9 cellular contexts compared by ENCODE assay signal in the genomic region with DNA sequence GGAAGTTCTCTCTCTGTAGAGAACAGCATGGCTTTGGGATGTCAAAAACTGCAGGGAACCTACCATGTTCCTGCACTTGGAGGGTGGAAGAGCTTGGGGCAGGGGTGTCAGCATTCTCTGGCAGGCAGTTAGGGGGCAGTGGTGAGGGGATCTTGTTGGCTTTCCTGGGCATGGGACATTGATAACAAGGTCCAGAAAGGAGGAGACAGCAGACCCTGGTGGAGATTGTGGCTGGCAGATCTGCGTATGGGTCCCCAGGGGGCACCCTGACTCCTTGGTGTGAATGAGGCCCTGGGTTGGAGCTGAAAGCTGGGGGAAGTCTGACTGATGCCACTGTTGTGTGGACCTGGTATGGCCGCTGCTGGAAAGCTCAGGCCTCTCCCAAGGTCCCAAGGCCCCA. TPM values are rescaled to one million over a fixed set of nuclear protein-coding genes. Genes with fewer than 3 reads are reported as not detected.
DNase-seq lines count a peak whose midpoint lies in the region; ATAC-seq and TF ChIP-seq lines count a peak whose summit lies in the region.
"Had no signal": no experiment of that assay in that cellular context is flagged by ENCODE, and none has a peak within 500 bp of the region (broad histone marks: within the 10 kb centered on the region; RNA-seq: fewer than 3 reads in every experiment).

No MANE protein-coding gene starts in this region.

- H4K91ac ChIP-seq in IMR-90 (ENCODE audit: insufficient read depth, low read depth, low read length) = no peak overlapping the region

- no peak overlapping the region for H2BK20ac ChIP-seq in IMR-90 (ENCODE audit: low read depth, low read length)

- WGBS in IMR-90 (ENCODE audit: extremely low coverage in 2 of 2, insufficient read length in 1 of 2), 2 experiments = no CpG with 5 or more reads among the region's 2 CpGs

- peaks cover 20% of the 10 kb centered on the region for H3K27me3 Mint-ChIP-seq in activated naive CD8-positive, alpha-beta T cell treated with anti-CD3 and anti-CD28 coated beads, Interleukin-2, amount 50 U/mL, for 24 hours

- no peak overlapping the region for H2AK5ac ChIP-seq in IMR-90 (ENCODE audit: low read depth, low read length)

- no peaks in the 10 kb centered on the region for H3K36me3 ChIP-seq in IMR-90 (ENCODE audit: control insufficient read depth, insufficient read depth, low read length)
- no peaks in the 10 kb centered on the region for H3K36me3 ChIP-seq in lower lobe of right lung

- no peak overlapping the region for H2BK5ac ChIP-seq in IMR-90 (ENCODE audit: low read depth, low read length, poor library complexity, severe bottlenecking)

- H3K9me3 Mint-ChIP-seq in activated naive CD8-positive, alpha-beta T cell treated with anti-CD3 and anti-CD28 coated beads, Interleukin-2, amount 50 U/mL, for 24 hours = peaks cover 6% of the 10 kb centered on the region

- no peak for TF ChIP-seq POLR2A in IMR-90 (IDR thresholded peaks at IDR 0.05; ENCODE audit: low read depth, low read length)

- H2BK15ac ChIP-seq in IMR-90 (ENCODE audit: low read depth, low read length) = no peak overlapping the region

- TF ChIP-seq CTCF in IMR-90 (conservative IDR thresholded peaks at IDR 0.05; ENCODE audit: low read depth, low read length) (peak; percentile 63), lower lobe of right lung (IDR thresholded peaks at IDR 0.05) (peak; percentile 13)

- H3K79me1 ChIP-seq in IMR-90 (ENCODE audit: low read depth in 1 of 2, low read length in 2 of 2) = no peaks in the 10 kb centered on the region

- H3K9ac ChIP-seq in IMR-90 (ENCODE audit: low read depth, low read length) = no peak overlapping the region

- DNase-seq in NCI-H1092 treated with DMSO at 0.1 percent for 48 hours (lab: John Stamatoyannopoulos, UW) (peak; percentile 38), NCI-H1092 (lab: John Stamatoyannopoulos, UW) (no peak), IMR-90 (peak; percentile 39), lower lobe of right lung (no peak), T-helper 9 cell (no peak)
- DNase-seq in activated naive CD8-positive, alpha-beta T cell treated with anti-CD3 and anti-CD28 coated beads, Interleukin-2, amount 50 U/mL, for 24 hours = no peak

- POLR2A ChIA-PET in IMR-90 (lab: Charles Lee; ENCODE audit: unreplicated experiment) = no interaction called here

- no peak overlapping the region for H3K27ac Mint-ChIP-seq in activated naive CD8-positive, alpha-beta T cell treated with anti-CD3 and anti-CD28 coated beads, Interleukin-2, amount 50 U/mL, for 24 hours
- H3K27ac Mint-ChIP-seq: B cell had no signal

- no TSS peak for BruUV-seq in IMR-90 (replicated peaks; lab: Mats Ljungman, UMichigan)

- no peak overlapping the region for H3K4me3 Mint-ChIP-seq in activated naive CD8-positive, alpha-beta T cell treated with anti-CD3 and anti-CD28 coated beads, Interleukin-2, amount 50 U/mL, for 24 hours
- H3K4me3 Mint-ChIP-seq: B cell had no signal

- no peaks in the 10 kb centered on the region for H3K4me1 Mint-ChIP-seq in activated naive CD8-positive, alpha-beta T cell treated with anti-CD3 and anti-CD28 coated beads, Interleukin-2, amount 50 U/mL, for 24 hours
- H3K4me1 Mint-ChIP-seq: B cell had no signal

- H4K5ac ChIP-seq in IMR-90 (ENCODE audit: low read depth, low read length) = no peak overlapping the region

- H3K27ac ChIP-seq in IMR-90 (ENCODE audit: insufficient read depth, low read length) (no peak overlapping the region), lower lobe of right lung (no peak overlapping the region)

- H3K27me3 ChIP-seq in IMR-90 (ENCODE audit: control insufficient read depth, insufficient read depth, low read length) (peaks cover 11% of the 10 kb centered on the region), lower lobe of right lung (ENCODE audit: low read depth) (peaks cover 12% of the 10 kb centered on the region)

- H3K4me1 ChIP-seq in IMR-90 (ENCODE audit: control insufficient read depth, insufficient read depth, low read length) (peaks cover 1% of the 10 kb centered on the region; the same call in 1 of the 2 replicates), lower lobe of right lung (no peaks in the 10 kb centered on the region)

- H3K9me3 ChIP-seq in IMR-90 (ENCODE audit: control insufficient read depth, insufficient read depth, low read length) (peaks cover 3% of the 10 kb centered on the region; the same call in 1 of the 2 replicates), lower lobe of right lung (no peaks in the 10 kb centered on the region)

- no peak overlapping the region for H3K4me2 ChIP-seq in IMR-90 (ENCODE audit: low read depth, low read length)

- in situ Hi-C loops in IMR-90 (cut with MboI; ENCODE audit: low sequenced_read_pairs) = no loop called here

- H3K9me1 ChIP-seq in IMR-90 (ENCODE audit: insufficient read depth, low read length) = no peaks in the 10 kb centered on the region

- peak; percentile 82 for TF ChIP-seq RAD21 in IMR-90 (IDR thresholded peaks at IDR 0.05; ENCODE audit: low read length)

- dilution Hi-C loops in IMR-90 (cut with HindIII; ENCODE audit: low sequenced_read_pairs, unreplicated experiment) = no loop called here

- H4K20me1 ChIP-seq in IMR-90 (ENCODE audit: insufficient read depth, low read length) = no peaks in the 10 kb centered on the region

- intact Hi-C loops in IMR-90 (cut with micrococcal nuclease) = loop anchor here (1.0 kb wide), 2 partner anchors 129 to 217 kb away; no protein-coding TSS in a partner anchor
- intact Hi-C loops in lower lobe of right lung (cut with DNase I) = no loop called here

- no peak overlapping the region for H3K23ac ChIP-seq in IMR-90 (ENCODE audit: low read depth, low read length)

- H2BK120ac ChIP-seq in IMR-90 (ENCODE audit: low read depth, low read length) = no peak overlapping the region

- no peak overlapping the region for H2AK9ac ChIP-seq in IMR-90 (replicated peaks; ENCODE audit: low read depth, low read length, poor library complexity)

- peaks cover 2% of the 10 kb centered on the region for H3K36me3 Mint-ChIP-seq in activated naive CD8-positive, alpha-beta T cell treated with anti-CD3 and anti-CD28 coated beads, Interleukin-2, amount 50 U/mL, for 24 hours (ENCODE audit: low read depth)

- ATAC-seq in IMR-90 (ENCODE audit: low read depth) = peak; percentile 67
- peak; percentile 59 for ATAC-seq in activated naive CD8-positive, alpha-beta T cell treated with anti-CD3 and anti-CD28 coated beads, Interleukin-2, amount 50 U/mL, for 24 hours
- no peak for ATAC-seq in lower lobe of right lung
- no peak for ATAC-seq in HG03571 (IDR thresholded peaks at IDR 0.05; ENCODE audit: unreplicated experiment)
- ATAC-seq in HG03457 (IDR thresholded peaks at IDR 0.05; ENCODE audit: unreplicated experiment) = no peak

- CTCF ChIA-PET in IMR-90 (lab: Yijun Ruan, JAX) = interaction anchor here (0.6 to 1.1 kb wide), 5 partner anchors 8 to 221 kb away, joined by 3 to 4 read pairs (median 3); no protein-coding TSS in a partner anchor

- H3K4me3 ChIP-seq in IMR-90 (ENCODE audit: insufficient read depth, low read depth, low read length) (no peak overlapping the region), lower lobe of right lung (no peak overlapping the region)

- H3K4ac ChIP-seq in IMR-90 (ENCODE audit: low read depth, low read length) = no peak overlapping the region

- no peak overlapping the region for H3K56ac ChIP-seq in IMR-90 (ENCODE audit: extremely low read depth, insufficient read depth, low read length)

- H4K8ac ChIP-seq in IMR-90 (ENCODE audit: low read depth in 2 of 2, low read length in 2 of 2) = no peak overlapping the region

- no peak overlapping the region for H3K14ac ChIP-seq in IMR-90 (replicated peaks; ENCODE audit: low read depth, low read length)

- no peak overlapping the region for H3K18ac ChIP-seq in IMR-90 (ENCODE audit: low read depth, low read length)

- H2AFZ ChIP-seq in IMR-90 (replicated peaks; ENCODE audit: low read length, poor library complexity) = peak overlapping the region; percentile 56

TF ChIP-seq in IMR-90, 13 proteins besides CTCF, POLR2A, EP300 and RAD21:
- peak; percentile 73 for TF ChIP-seq SMC3 (IDR thresholded peaks at IDR 0.05; ENCODE audit: low read depth, low read length)
- no peak for TF ChIP-seq FOS (IDR thresholded peaks at IDR 0.05; ENCODE audit: low read depth, low read length)
- no peak for TF ChIP-seq RCOR1 (IDR thresholded peaks at IDR 0.05; ENCODE audit: insufficient replicate concordance, low read length)
- no peak for TF ChIP-seq NFE2L2 (IDR thresholded peaks at IDR 0.05; ENCODE audit: low read depth, low read length)
- no peak for TF ChIP-seq MXI1 (IDR thresholded peaks at IDR 0.05; ENCODE audit: borderline replicate concordance, low read depth, low read length)
- TF ChIP-seq CEBPB (IDR thresholded peaks at IDR 0.05; ENCODE audit: low read depth, low read length) = no peak
- no peak for TF ChIP-seq MAFK (IDR thresholded peaks at IDR 0.05; ENCODE audit: low read depth, low read length)
- no peak for TF ChIP-seq RFX5 (IDR thresholded peaks at IDR 0.05; ENCODE audit: low read depth, low read length)

RNA-seq across cellular contexts. Expression of a gene that starts 22.9 kb away (rescaled TPM):
- 0.18 and 0.28 TPM in 2 replicates for total RNA-seq in IMR-90 (2012; rRNA removed)
- polyA plus RNA-seq in IMR-90 (2012; rRNA removed) = 0.14 and 0.36 TPM in 2 replicates
- polyA plus RNA-seq in IMR-90 (2012; cell fraction: cytosol; rRNA removed) = 0.11 and 0.74 TPM in 2 replicates
- polyA plus RNA-seq in IMR-90 (2012; cell fraction: nucleus; rRNA removed; ENCODE audit: low replicate concordance) = 0.57 and 1.0 TPM in 2 replicates
- total RNA-seq in lower lobe of right lung = 0.30 TPM
- total RNA-seq: B cell had no signal

Comparison
In these comparisons a context has a peak if more than half of its experiments do, and no peak if none do; other contexts are left out.
1. DNase-seq: peak in NCI-H1092 treated with DMSO at 0.1 percent for 48 hours (single experiment) and IMR-90 (single experiment); none in NCI-H1092 (single experiment), activated naive CD8-positive, alpha-beta T cell treated with anti-CD3 and anti-CD28 coated beads, Interleukin-2, amount 50 U/mL, for 24 hours (single experiment), lower lobe of right lung (single experiment) and T-helper 9 cell (single experiment).
2. ATAC-seq: peak in IMR-90 (single experiment) and activated naive CD8-positive, alpha-beta T cell treated with anti-CD3 and anti-CD28 coated beads, Interleukin-2, amount 50 U/mL, for 24 hours (single experiment); none in lower lobe of right lung (0 of 2), HG03571 (single experiment) and HG03457 (single experiment).